Comparison of ENCODE assay signal across 7 cellular contexts in the genomic region with DNA sequence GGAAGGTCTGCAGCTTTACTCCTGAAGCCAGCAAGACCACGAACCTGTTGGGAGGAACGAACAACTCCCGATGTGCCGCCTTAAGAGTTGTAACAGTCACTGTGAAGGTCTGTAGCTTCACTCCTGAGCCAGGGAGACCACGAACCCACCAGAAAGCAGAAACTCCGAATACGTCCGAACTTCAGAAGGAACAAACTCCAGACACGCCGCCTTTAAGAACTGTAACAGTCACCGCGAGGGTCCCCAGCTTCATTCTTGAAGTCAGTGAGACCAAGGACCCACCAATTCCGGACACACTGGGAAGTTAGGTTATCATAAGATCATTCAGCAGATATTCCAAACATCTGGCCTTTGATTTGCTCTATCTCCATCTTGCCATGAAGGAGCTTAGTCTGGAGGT.
"Had no signal": no experiment of that assay in that cellular context is flagged by ENCODE, and none has a peak within 500 bp of the region (broad histone marks: within the 10 kb centered on the region; RNA-seq: fewer than 3 reads in every experiment).

No MANE protein-coding gene starts in this region.

- H3K4me3 ChIP-seq: GM23248, GM23338, HAP-1 had no signal

- H3K36me3 ChIP-seq: HAP-1 had no signal

- DNase-seq: GM23248, GOT3, H9, HCEC 1CT, HFFc6 had no signal
